ENCODE assay signal across 2 cellular contexts in the genomic region with DNA sequence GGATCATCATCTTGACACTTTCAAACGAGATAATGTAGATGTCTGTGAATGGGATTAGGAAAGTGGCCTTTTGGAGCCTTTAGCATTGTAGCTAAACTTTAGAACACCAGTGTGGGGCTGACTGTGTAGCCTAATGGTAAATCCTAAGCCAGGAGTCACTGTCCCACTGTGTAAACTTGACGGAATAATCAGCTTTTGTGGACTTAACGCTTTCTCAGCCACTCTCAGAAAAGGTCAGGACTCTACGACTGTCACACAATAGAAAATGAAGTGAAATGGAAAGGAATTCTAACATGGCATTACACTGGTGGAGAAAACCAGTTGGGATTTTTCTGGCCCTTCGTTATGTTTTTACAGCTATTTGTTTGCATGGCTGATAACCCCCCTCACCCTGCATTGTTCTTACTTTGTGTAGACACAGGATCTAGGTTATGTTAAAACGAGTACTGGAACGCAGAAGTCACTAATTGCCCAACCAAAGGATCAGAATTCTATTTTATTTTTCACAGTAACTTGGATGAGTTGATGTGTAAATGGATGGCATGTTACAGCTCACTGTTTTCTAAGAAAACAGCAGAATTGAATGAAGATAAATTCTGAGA.
TF ChIP-seq lines count a peak whose summit lies in the region.

No MANE protein-coding gene starts in this region.

TF ChIP-seq in A549, 52 proteins besides CTCF, POLR2A, EP300 and RAD21:
- no peak for TF ChIP-seq TP53 (CRISPR knock-in tag; IDR thresholded peaks at IDR 0.05)

TF ChIP-seq in endothelial cell of umbilical vein, 7 proteins besides CTCF, POLR2A, EP300 and RAD21:
- TF ChIP-seq EZH2 (IDR thresholded peaks at IDR 0.05; ENCODE audit: borderline replicate concordance, low read depth, low read length, severe bottlenecking): no peak
- no peak for TF ChIP-seq JUN (IDR thresholded peaks at IDR 0.05; ENCODE audit: borderline replicate concordance, insufficient read depth, insufficient read length, low read depth)
- no peak for TF ChIP-seq POLR2AphosphoS5 (IDR thresholded peaks at IDR 0.05; ENCODE audit: insufficient read depth, low read depth, low read length)
- no peak for TF ChIP-seq MAX (IDR thresholded peaks at IDR 0.05; ENCODE audit: insufficient read depth, insufficient read length)
- no peak for TF ChIP-seq FOS (IDR thresholded peaks at IDR 0.05; ENCODE audit: borderline replicate concordance, insufficient read depth, low read length)
- TF ChIP-seq MYC (IDR thresholded peaks at IDR 0.05; ENCODE audit: low read depth, low read length): no peak
- no peak for TF ChIP-seq GATA2 (IDR thresholded peaks at IDR 0.05; ENCODE audit: insufficient read depth, insufficient read length, low read depth, low read length)
